ENCODE assay signal across 9 cellular contexts in the genomic region with DNA sequence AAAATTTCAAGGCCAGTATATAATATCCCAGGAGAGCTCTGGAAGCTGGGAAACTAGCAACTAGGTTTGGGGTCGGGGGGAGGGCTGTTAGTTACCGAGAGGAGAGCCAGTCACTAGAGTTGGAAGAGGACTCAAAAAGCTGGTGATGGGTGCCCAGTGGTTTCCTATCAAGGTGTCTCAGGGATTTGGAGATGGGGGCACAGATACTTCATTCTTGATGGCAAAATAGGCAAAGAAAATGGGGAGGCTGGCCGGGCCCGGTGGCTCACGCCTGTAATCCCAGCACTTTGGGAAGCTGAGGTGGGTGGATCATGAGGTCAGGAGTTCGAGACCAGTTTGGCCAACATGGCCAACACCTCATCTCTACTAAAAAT. TPM values are rescaled to one million over a fixed set of nuclear protein-coding genes. Genes with fewer than 3 reads are reported as not detected.
DNase-seq lines count a peak whose midpoint lies in the region; ATAC-seq, FAIRE-seq and TF ChIP-seq lines count a peak whose summit lies in the region.
"Had no signal": no experiment of that assay in that cellular context is flagged by ENCODE, and none has a peak within 500 bp of the region (broad histone marks: within the 10 kb centered on the region; RNA-seq: fewer than 3 reads in every experiment).

No MANE protein-coding gene starts in this region.

- peak overlapping the region; percentile 80 for H3K27ac Mint-ChIP-seq in activated CD4-positive, alpha-beta T cell treated with anti-CD3 and anti-CD28 coated beads for 36 hours

- peak overlapping the region; percentile 87 to 95 for H3K27ac ChIP-seq in left lung
- H3K27ac ChIP-seq in thoracic aorta = peak overlapping the region; percentile 88 to 96

- H3K27me3 ChIP-seq in adipocyte (replicated peaks; ENCODE audit: control insufficient read depth, insufficient read depth, low read length) (no peaks in the 10 kb centered on the region), left lung (no peaks in the 10 kb centered on the region), thoracic aorta (replicated peaks; ENCODE audit: insufficient read depth) (no peaks in the 10 kb centered on the region)

- POLR2A ChIA-PET in activated CD4-positive, alpha-beta T cell treated with anti-CD3 and anti-CD28 coated beads for 36 hours (lab: Charles Lee) = no interaction called here

- peaks cover 47% of the 10 kb centered on the region for H3K36me3 Mint-ChIP-seq in activated CD4-positive, alpha-beta T cell treated with anti-CD3 and anti-CD28 coated beads for 36 hours (ENCODE audit: low read depth)

- CTCF ChIA-PET in activated CD4-positive, alpha-beta T cell treated with anti-CD3 and anti-CD28 coated beads for 36 hours (lab: Charles Lee) = interaction anchor here (0.5 kb wide), 1 partner anchor 34 kb away, joined by 3 read pairs; no protein-coding TSS in a partner anchor

- peak overlapping the region; percentile 75 for H3K4me3 Mint-ChIP-seq in activated CD4-positive, alpha-beta T cell treated with anti-CD3 and anti-CD28 coated beads for 36 hours

- H3K4me1 Mint-ChIP-seq in activated CD4-positive, alpha-beta T cell treated with anti-CD3 and anti-CD28 coated beads for 36 hours = peaks cover 45% of the 10 kb centered on the region

- intact Hi-C loops in activated CD4-positive, alpha-beta T cell treated with anti-CD3 and anti-CD28 coated beads for 36 hours (cut with DNase I, micrococcal nuclease) = loop anchor here (2.0 to 10.0 kb wide), 9 partner anchors 15 to 1217 kb away; a partner anchor contains a TSS
- intact Hi-C loops in left lung (cut with DNase I) = loop anchor here in 1 of 2 donors (10.0 kb wide), 1 partner anchor 97 kb away; a partner anchor contains a TSS

- TF ChIP-seq POLR2A in GM12892 (IDR thresholded peaks at IDR 0.05; ENCODE audit: low read depth, low read length) = no peak

- no peak for DNase-seq in activated CD4-positive, alpha-beta T cell treated with anti-CD3 and anti-CD28 coated beads for 36 hours
- DNase-seq in activated CD4-positive, alpha-beta T cell treated with anti-CD3 and anti-CD28 coated beads, Interleukin-2, amount 50 U/mL, for 48 hours = no peak
- DNase-seq in adipocyte (ENCODE audit: low read depth) (no peak), left lung (no peak), thoracic aorta (ENCODE audit: low spot score) (no peak), GM03348 (ENCODE audit: low spot score) (no peak), GM12892 (ENCODE audit: insufficient read length) (no peak)

- H3K4me1 ChIP-seq in adipocyte (ENCODE audit: control insufficient read depth, insufficient read depth, low read length) (peaks cover 20% of the 10 kb centered on the region), left lung (peaks cover 11 to 42% of the 10 kb centered on the region in 2 donors), thoracic aorta (ENCODE audit: control insufficient read depth in 1 of 2, low read depth in 2 of 2) (peaks cover 7 to 48% of the 10 kb centered on the region in 2 donors)

- peak overlapping the region; percentile 83 for H3K4me3 ChIP-seq in adipocyte (ENCODE audit: low read length)
- H3K4me3 ChIP-seq in left lung = peak overlapping the region; percentile 84 to 97
- H3K4me3 ChIP-seq in thoracic aorta = peak overlapping the region; percentile 99

- H3K36me3 ChIP-seq in adipocyte (ENCODE audit: control insufficient read depth, insufficient read depth, low read length, severe bottlenecking) (peaks cover 38% of the 10 kb centered on the region), left lung (peaks cover 0 to 38% of the 10 kb centered on the region in 2 donors), thoracic aorta (peaks cover 31% of the 10 kb centered on the region)

- no peak for FAIRE-seq in GM12892 (lab: Jason Lieb, UNC)
- FAIRE-seq: endometrium had no signal

- no peak for TF ChIP-seq CTCF in left lung (IDR thresholded peaks at IDR 0.05)
- no peak for TF ChIP-seq CTCF in thoracic aorta (IDR thresholded peaks at IDR 0.05)

- H3K9ac ChIP-seq in adipocyte (ENCODE audit: low read length) = peak overlapping the region; percentile 89

- ATAC-seq in activated CD4-positive, alpha-beta T cell treated with anti-CD3 and anti-CD28 coated beads for 36 hours = no peak
- no peak for ATAC-seq in left lung
- no peak for ATAC-seq in thoracic aorta (ENCODE audit: insufficient number of reproducible peaks, low FRiP score, low read depth)
- ATAC-seq in GM18520 (IDR thresholded peaks at IDR 0.05; ENCODE audit: unreplicated experiment) = no peak

- H3K27me3 Mint-ChIP-seq in activated CD4-positive, alpha-beta T cell treated with anti-CD3 and anti-CD28 coated beads for 36 hours = no peaks in the 10 kb centered on the region

- no peaks in the 10 kb centered on the region for H3K9me3 Mint-ChIP-seq in activated CD4-positive, alpha-beta T cell treated with anti-CD3 and anti-CD28 coated beads for 36 hours (ENCODE audit: low read depth)

- H3K9me3 ChIP-seq in adipocyte (ENCODE audit: control insufficient read depth, low read length) = no peaks in the 10 kb centered on the region
- no peaks in the 10 kb centered on the region for H3K9me3 ChIP-seq in left lung
- H3K9me3 ChIP-seq in thoracic aorta = no peaks in the 10 kb centered on the region

RNA-seq across cellular contexts. Expression of a gene that starts 0.8 kb away (rescaled TPM):
- total RNA-seq in activated CD4-positive, alpha-beta T cell treated with anti-CD3 and anti-CD28 coated beads for 36 hours = 10 to 100 TPM; 24.9 to 28.2 TPM
- total RNA-seq in left lung (10 to 100 TPM; 43.4 to 45.6 TPM), thoracic aorta (100 to 1,000 TPM in 1 of 2 donors, 10 to 100 TPM in 1; 82.0 to 104 TPM)
- 17.4 TPM for polyA plus RNA-seq in GM12892 (2012; ENCODE audit: missing spikeins)

RNA-seq across cellular contexts. Expression of a gene that starts 6.3 kb away (rescaled TPM):
- 100 to 1,000 TPM; 154 to 188 TPM for total RNA-seq in activated CD4-positive, alpha-beta T cell treated with anti-CD3 and anti-CD28 coated beads for 36 hours
- total RNA-seq in left lung = 100 to 1,000 TPM; 144 to 175 TPM
- total RNA-seq in thoracic aorta = 100 to 1,000 TPM in 1 of 2 donors, 10 to 100 TPM in 1; 60.3 to 207 TPM
- 154 TPM for polyA plus RNA-seq in GM12892 (2012; ENCODE audit: missing spikeins)

RNA-seq across cellular contexts. Expression of a gene that starts 8.2 kb away (rescaled TPM):
- total RNA-seq in activated CD4-positive, alpha-beta T cell treated with anti-CD3 and anti-CD28 coated beads for 36 hours = 10 to 100 TPM; 43.6 to 45.6 TPM
- total RNA-seq in left lung = 10 to 100 TPM; 18.1 to 18.5 TPM
- total RNA-seq in thoracic aorta = 10 to 100 TPM; 16.2 to 24.6 TPM
- 4.8 TPM for polyA plus RNA-seq in GM12892 (2012; ENCODE audit: missing spikeins)

RNA-seq across cellular contexts. Expression of a gene that starts 20.0 kb away (rescaled TPM):
- total RNA-seq in activated CD4-positive, alpha-beta T cell treated with anti-CD3 and anti-CD28 coated beads for 36 hours = 10 to 100 TPM; 86.0 to 89.3 TPM
- total RNA-seq in left lung (1 to 10 TPM; 5.8 to 9.9 TPM), thoracic aorta (under 1 TPM; 0.81 to 0.85 TPM)
- polyA plus RNA-seq in GM12892 (2012; ENCODE audit: missing spikeins) = 29.9 TPM

RNA-seq across cellular contexts. Expression of a gene that starts 42.8 kb away (rescaled TPM):
- total RNA-seq in activated CD4-positive, alpha-beta T cell treated with anti-CD3 and anti-CD28 coated beads for 36 hours = 1 to 10 TPM; 9.3 to 9.5 TPM
- total RNA-seq in left lung = 1 to 10 TPM; 5.8 to 9.8 TPM
- total RNA-seq in thoracic aorta = 1 to 10 TPM; 1.1 to 7.1 TPM
- 6.1 TPM for polyA plus RNA-seq in GM12892 (2012; ENCODE audit: missing spikeins)
